ENCODE assay signal across 1 cellular context in genomic region chr1:33361553-33362262, GRCh38.
A peak's percentile ranks its signal among the peaks of the same experiment; 100 is the strongest.
TF ChIP-seq lines count a peak whose summit lies in the region.

No MANE protein-coding gene starts in this region.

TF ChIP-seq in K562, 482 proteins besides CTCF, POLR2A, EP300 and RAD21 (continued from another document and continues in another):
- TF ChIP-seq ARID4B (CRISPR knock-in tag; IDR thresholded peaks at IDR 0.05) (no peak), SIN3B (IDR thresholded peaks at IDR 0.05; ENCODE audit: low read depth) (no peak), SETDB1 (IDR thresholded peaks at IDR 0.05; ENCODE audit: low read length) (no peak), ARNT (IDR thresholded peaks at IDR 0.05) (no peak), ZNF212 (CRISPR knock-in tag; IDR thresholded peaks at IDR 0.05) (no peak), ZNF445 (CRISPR knock-in tag; IDR thresholded peaks at IDR 0.05; ENCODE audit: low read depth) (no peak), RFX5 (IDR thresholded peaks at IDR 0.05; ENCODE audit: low read depth, low read length) (no peak), ZBTB2 (IDR thresholded peaks at IDR 0.05) (no peak), SLC30A9 (CRISPR knock-in tag; IDR thresholded peaks at IDR 0.05) (no peak), KLF16 (IDR thresholded peaks at IDR 0.05) (0 out of 2 replicates have a peak, but pooled peaks have one; percentile 21), BCLAF1 (IDR thresholded peaks at IDR 0.05; ENCODE audit: borderline replicate concordance in 1 of 2, control insufficient read depth in 1 of 2, low read depth in 2 of 2, low read length in 1 of 2) (no peak), POLR2AphosphoS2 (IDR thresholded peaks at IDR 0.05; ENCODE audit: low read length) (no peak), CGGBP1 (CRISPR knock-in tag; IDR thresholded peaks at IDR 0.05) (no peak), AFF4 (CRISPR knock-in tag; IDR thresholded peaks at IDR 0.05) (no peak), ESRRA (IDR thresholded peaks at IDR 0.05; ENCODE audit: borderline replicate concordance, low read depth) (no peak), MAFF (IDR thresholded peaks at IDR 0.05; ENCODE audit: low read length) (no peak), HDAC6 (IDR thresholded peaks at IDR 0.05; ENCODE audit: low read depth, low read length) (no peak), NRF1 (conservative IDR thresholded peaks at IDR 0.05 in 1 of 2, IDR thresholded peaks at IDR 0.05 in 1 of 2) (peak; percentile 44 to 58; a peak in 3 of 4 replicates), MTA1 (IDR thresholded peaks at IDR 0.05; ENCODE audit: borderline replicate concordance) (no peak), ZNF518B (CRISPR knock-in tag; IDR thresholded peaks at IDR 0.05) (no peak), NBN (IDR thresholded peaks at IDR 0.05; ENCODE audit: low read depth) (no peak), SAP30 (IDR thresholded peaks at IDR 0.05; ENCODE audit: borderline replicate concordance, insufficient read depth, low read depth, low read length, poor library complexity, severe bottlenecking) (no peak), YBX1 (IDR thresholded peaks at IDR 0.05) (no peak), RBFOX2 (IDR thresholded peaks at IDR 0.05; ENCODE audit: low read depth, low read length) (no peak), FOXK2 (conservative IDR thresholded peaks at IDR 0.05 in 1 of 2, IDR thresholded peaks at IDR 0.05 in 1 of 2; ENCODE audit: low read depth in 2 of 2) (peak in 1 of 2 experiments; percentile 41; a peak in 1 of 4 replicates), KDM4B (IDR thresholded peaks at IDR 0.05; ENCODE audit: borderline replicate concordance in 2 of 2, low read depth in 1 of 2) (no peak), SRSF1 (IDR thresholded peaks at IDR 0.05; ENCODE audit: low read depth, low read length) (no peak), ZNF431 (CRISPR knock-in tag; IDR thresholded peaks at IDR 0.05) (no peak), TCF15 (CRISPR knock-in tag; IDR thresholded peaks at IDR 0.05) (no peak), KAT8 (IDR thresholded peaks at IDR 0.05; ENCODE audit: low read depth) (no peak), NR2C2 (CRISPR knock-in tag; IDR thresholded peaks at IDR 0.05) (no peak), NR2C2 (tag; IDR thresholded peaks at IDR 0.05) (peak; percentile 40; the same call in 1 of the 2 replicates), ZC3H4 (CRISPR knock-in tag; IDR thresholded peaks at IDR 0.05; ENCODE audit: borderline replicate concordance) (no peak), BHLHE40 (IDR thresholded peaks at IDR 0.05; ENCODE audit: low read length) (0 out of 2 replicates have a peak, but pooled peaks have one; percentile 43), POLR2B (IDR thresholded peaks at IDR 0.05; ENCODE audit: low read depth, partially characterized antibody) (no peak), PTBP1 (IDR thresholded peaks at IDR 0.05; ENCODE audit: low read depth, low read length) (no peak), SNAPC5 (CRISPR knock-in tag; IDR thresholded peaks at IDR 0.05) (no peak), KLF6 (CRISPR knock-in tag; IDR thresholded peaks at IDR 0.05; ENCODE audit: borderline replicate concordance) (no peak), ZKSCAN8 (CRISPR knock-in tag; IDR thresholded peaks at IDR 0.05) (no peak), ZNF239 (CRISPR knock-in tag; IDR thresholded peaks at IDR 0.05) (no peak), ZNF3 (CRISPR knock-in tag; IDR thresholded peaks at IDR 0.05) (no peak), ZNF354B (CRISPR knock-in tag; IDR thresholded peaks at IDR 0.05) (no peak), SIX5 (IDR thresholded peaks at IDR 0.05; ENCODE audit: borderline replicate concordance in 1 of 2, insufficient read depth in 1 of 2, low read depth in 1 of 2, low read length in 2 of 2) (no peak), PATZ1 (CRISPR knock-in tag; IDR thresholded peaks at IDR 0.05; ENCODE audit: borderline replicate concordance) (no peak), MAX (CRISPR knock-in tag; IDR thresholded peaks at IDR 0.05) (no peak)
